7 cellular contexts compared by ENCODE assay signal in the genomic region with DNA sequence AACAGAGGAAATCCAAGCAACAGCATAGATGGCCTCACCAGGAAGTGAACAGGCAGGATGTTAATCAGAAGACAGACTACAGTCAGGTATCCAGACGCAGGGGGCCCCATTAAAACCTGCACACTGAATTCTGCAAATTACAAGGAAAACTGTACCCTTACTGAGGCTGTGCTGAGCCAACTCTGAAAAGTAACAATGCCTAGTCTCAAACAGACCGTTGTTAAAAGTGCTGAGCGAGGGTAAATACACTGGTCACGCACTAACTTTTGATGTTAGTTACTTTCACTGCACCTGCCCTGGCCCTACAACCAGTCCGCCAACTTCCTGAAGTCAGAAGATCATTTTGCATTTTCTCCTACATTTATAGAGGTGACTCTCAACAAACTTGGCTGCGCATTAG. TPM values are rescaled to one million over a fixed set of nuclear protein-coding genes. Genes with fewer than 3 reads are reported as not detected.
DNase-seq lines count a peak whose midpoint lies in the region; ATAC-seq and TF ChIP-seq lines count a peak whose summit lies in the region.

No MANE protein-coding gene starts in this region.

- no peak for TF ChIP-seq RAD21 in HCT116 (IDR thresholded peaks at IDR 0.05; ENCODE audit: low read depth)

- no peaks in the 10 kb centered on the region for H3K9me2 ChIP-seq in HCT116 (ENCODE audit: insufficient read depth)

- no peaks in the 10 kb centered on the region for H3K27me3 Mint-ChIP-seq in T-helper 1 cell treated with Interleukin-12 subunit alpha and Interleukin-12 subunit beta and Interleukin-4 antibody, amounts not matched to agents 30 μg/mL and 1 μg/mL, for 36 hours (ENCODE audit: low read depth)

- no peaks in the 10 kb centered on the region for H3K9me3 ChIP-seq in HCT116 (ENCODE audit: control insufficient read depth in 1 of 2, insufficient read depth in 1 of 2, low read depth in 1 of 2, low read length in 2 of 2)
- no peaks in the 10 kb centered on the region for H3K9me3 ChIP-seq in skeletal muscle satellite cell (replicated peaks; ENCODE audit: low read length)

- no peaks in the 10 kb centered on the region for H4K20me1 ChIP-seq in HCT116 (ENCODE audit: insufficient read depth)

- H3K79me2 ChIP-seq in HCT116 (ENCODE audit: insufficient read depth, low read length): peaks cover 29% of the 10 kb centered on the region

- peaks cover 26% of the 10 kb centered on the region for H3K4me1 Mint-ChIP-seq in T-helper 1 cell treated with Interleukin-12 subunit alpha and Interleukin-12 subunit beta and Interleukin-4 antibody, amounts not matched to agents 30 μg/mL and 1 μg/mL, for 36 hours (ENCODE audit: low read depth)

- H3K27ac ChIP-seq in HCT116 (ENCODE audit: low read depth, low read length): peak overlapping the region; percentile 59; the same call in 1 of the 2 replicates

- RAD21 ChIA-PET in HCT116 (lab: Charles Lee; ENCODE audit: low non-redundant PET in 1 of 2, low total read pairs in 2 of 2, uncharacterized antibody in 2 of 2, unreplicated experiment in 2 of 2): no interaction called here

- H3K4me3 Mint-ChIP-seq in T-helper 1 cell treated with Interleukin-12 subunit alpha and Interleukin-12 subunit beta and Interleukin-4 antibody, amounts not matched to agents 30 μg/mL and 1 μg/mL, for 36 hours: peak overlapping the region; percentile 97

- intact Hi-C loops in HCT116 (cut with micrococcal nuclease): loop anchor here (5.0 kb wide), 1 partner anchor 1047 kb away; no protein-coding TSS in a partner anchor

- TSS peak; percentile 39 for BruUV-seq in HCT116 (replicated peaks; lab: Mats Ljungman, UMichigan)

- H3K4me3 ChIP-seq in HCT116 (replicated peaks in 1 of 2; ENCODE audit: low read depth in 1 of 2, low read length in 2 of 2) (peak overlapping the region; percentile 94 to 99), foreskin fibroblast (ENCODE audit: low read depth in 1 of 2, low read length in 2 of 2) (peak overlapping the region; percentile 94 to 96), skeletal muscle satellite cell (ENCODE audit: low read length) (peak overlapping the region; percentile 98)

- no peaks in the 10 kb centered on the region for H3K9me3 Mint-ChIP-seq in T-helper 1 cell treated with Interleukin-12 subunit alpha and Interleukin-12 subunit beta and Interleukin-4 antibody, amounts not matched to agents 30 μg/mL and 1 μg/mL, for 36 hours

- ATAC-seq in HCT116: no peak
- no peak for ATAC-seq in GM18517 (IDR thresholded peaks at IDR 0.05; ENCODE audit: unreplicated experiment)

- POLR2A ChIA-PET in HCT116 (lab: Charles Lee): no interaction called here

- H3K4me1 ChIP-seq in HCT116 (ENCODE audit: control insufficient read depth in 1 of 2, insufficient read depth in 2 of 2, low read length in 2 of 2) (peaks cover 11 to 16% of the 10 kb centered on the region in 2 experiments; a peak in 3 of 4 replicates), skeletal muscle satellite cell (ENCODE audit: control insufficient read depth, insufficient read depth, low read length) (peaks cover 16% of the 10 kb centered on the region)

- no peak overlapping the region for H2AFZ ChIP-seq in HCT116 (ENCODE audit: low read depth, low read length, poor library complexity, severe bottlenecking)

- peaks cover 6 to 21% of the 10 kb centered on the region in 2 experiments; a peak in 3 of 4 replicates for H3K36me3 ChIP-seq in HCT116 (ENCODE audit: control insufficient read depth in 1 of 2, insufficient read depth in 2 of 2, low read length in 2 of 2)
- peaks cover 17% of the 10 kb centered on the region for H3K36me3 ChIP-seq in skeletal muscle satellite cell (ENCODE audit: insufficient read depth, low read length)

- no peaks in the 10 kb centered on the region for H3K27me3 ChIP-seq in HCT116 (ENCODE audit: insufficient read depth, low read length)
- peaks cover under 1% of the 10 kb centered on the region for H3K27me3 ChIP-seq in skeletal muscle satellite cell (ENCODE audit: control insufficient read depth, insufficient read depth, low read length)

- no peak for TF ChIP-seq POLR2A in HCT116 (IDR thresholded peaks at IDR 0.05; ENCODE audit: borderline replicate concordance, extremely low read depth, insufficient read depth, insufficient read length)

- CTCF ChIA-PET in HCT116 (lab: Charles Lee): no interaction called here

- TF ChIP-seq CTCF in HCT116 (IDR thresholded peaks at IDR 0.05 in 2 of 3, conservative IDR thresholded peaks at IDR 0.05 in 1 of 3; ENCODE audit: borderline replicate concordance in 1 of 3, insufficient read depth in 1 of 3, low read depth in 2 of 3, low read length in 2 of 3) (no peak), foreskin fibroblast (IDR thresholded peaks at IDR 0.05; ENCODE audit: low read depth, low read length) (no peak)

- H3K27ac Mint-ChIP-seq in T-helper 1 cell treated with Interleukin-12 subunit alpha and Interleukin-12 subunit beta and Interleukin-4 antibody, amounts not matched to agents 30 μg/mL and 1 μg/mL, for 36 hours: peak overlapping the region; percentile 97

- no peak for DNase-seq in HCT116 (ENCODE audit: low read depth, low spot score)
- no peak for DNase-seq in foreskin fibroblast
- DNase-seq in NOMO-1 treated with DMSO at 0.1 percent for 48 hours (lab: John Stamatoyannopoulos, UW; ENCODE audit: unreplicated experiment): no peak
- no peak for DNase-seq in HuH-7.5 (ENCODE audit: low spot score)

- H3K36me3 Mint-ChIP-seq in T-helper 1 cell treated with Interleukin-12 subunit alpha and Interleukin-12 subunit beta and Interleukin-4 antibody, amounts not matched to agents 30 μg/mL and 1 μg/mL, for 36 hours (ENCODE audit: low read depth): peaks cover 14% of the 10 kb centered on the region

- H3K9ac ChIP-seq in HCT116 (ENCODE audit: low read length) (peak overlapping the region; percentile 83), skeletal muscle satellite cell (ENCODE audit: low read depth, low read length) (peak overlapping the region; percentile 96)

- H3K4me2 ChIP-seq in HCT116 (ENCODE audit: low read length): peak overlapping the region; percentile 87
- peak overlapping the region; percentile 91 for H3K4me2 ChIP-seq in skeletal muscle satellite cell (ENCODE audit: low read length)

TF ChIP-seq in HCT116, 20 proteins besides CTCF, POLR2A, EP300 and RAD21 (continues in another document):
- TF ChIP-seq EGR1 (IDR thresholded peaks at IDR 0.05; ENCODE audit: low read depth) (no peak), ELF1 (IDR thresholded peaks at IDR 0.05; ENCODE audit: borderline replicate concordance, low read depth) (no peak), JUND (IDR thresholded peaks at IDR 0.05) (no peak), EZH2 (IDR thresholded peaks at IDR 0.05) (no peak), ZFX (IDR thresholded peaks at IDR 0.05) (no peak), CEBPB (IDR thresholded peaks at IDR 0.05; ENCODE audit: low read depth) (no peak), FOSL1 (IDR thresholded peaks at IDR 0.05; ENCODE audit: low read depth) (no peak), POLR2AphosphoS5 (IDR thresholded peaks at IDR 0.05; ENCODE audit: low read depth, low read length) (no peak), EZH2phosphoT487 (IDR thresholded peaks at IDR 0.05; ENCODE audit: borderline replicate concordance) (no peak), REST (IDR thresholded peaks at IDR 0.05; ENCODE audit: low read depth) (no peak), ATF3 (IDR thresholded peaks at IDR 0.05) (no peak), YY1 (IDR thresholded peaks at IDR 0.05; ENCODE audit: extremely low read depth, insufficient replicate concordance, low read depth, low read length) (no peak)
- TF ChIP-seq, protein P1, sequence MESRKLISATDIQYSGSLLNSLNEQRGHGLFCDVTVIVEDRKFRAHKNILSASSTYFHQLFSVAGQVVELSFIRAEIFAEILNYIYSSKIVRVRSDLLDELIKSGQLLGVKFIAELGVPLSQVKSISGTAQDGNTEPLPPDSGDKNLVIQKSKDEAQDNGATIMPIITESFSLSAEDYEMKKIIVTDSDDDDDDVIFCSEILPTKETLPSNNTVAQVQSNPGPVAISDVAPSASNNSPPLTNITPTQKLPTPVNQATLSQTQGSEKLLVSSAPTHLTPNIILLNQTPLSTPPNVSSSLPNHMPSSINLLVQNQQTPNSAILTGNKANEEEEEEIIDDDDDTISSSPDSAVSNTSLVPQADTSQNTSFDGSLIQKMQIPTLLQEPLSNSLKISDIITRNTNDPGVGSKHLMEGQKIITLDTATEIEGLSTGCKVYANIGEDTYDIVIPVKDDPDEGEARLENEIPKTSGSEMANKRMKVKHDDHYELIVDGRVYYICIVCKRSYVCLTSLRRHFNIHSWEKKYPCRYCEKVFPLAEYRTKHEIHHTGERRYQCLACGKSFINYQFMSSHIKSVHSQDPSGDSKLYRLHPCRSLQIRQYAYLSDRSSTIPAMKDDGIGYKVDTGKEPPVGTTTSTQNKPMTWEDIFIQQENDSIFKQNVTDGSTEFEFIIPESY (IDR thresholded peaks at IDR 0.05; ENCODE audit: extremely low read depth, insufficient replicate concordance, low read length): no peak

RNA-seq across cellular contexts. Expression of gene TAMM41, which starts 1.0 kb away (rescaled TPM):
- total RNA-seq in HCT116 (2021; ENCODE audit: unreplicated experiment): 17.9 TPM
- 9.0 and 11.4 TPM in 2 replicates for polyA plus RNA-seq in HCT116 (2012)
- 6.3 and 8.5 TPM in 2 replicates for total RNA-seq in skeletal muscle satellite cell (2012; rRNA removed)
